ENCODE assay signal across 1 cellular context in the genomic region with DNA sequence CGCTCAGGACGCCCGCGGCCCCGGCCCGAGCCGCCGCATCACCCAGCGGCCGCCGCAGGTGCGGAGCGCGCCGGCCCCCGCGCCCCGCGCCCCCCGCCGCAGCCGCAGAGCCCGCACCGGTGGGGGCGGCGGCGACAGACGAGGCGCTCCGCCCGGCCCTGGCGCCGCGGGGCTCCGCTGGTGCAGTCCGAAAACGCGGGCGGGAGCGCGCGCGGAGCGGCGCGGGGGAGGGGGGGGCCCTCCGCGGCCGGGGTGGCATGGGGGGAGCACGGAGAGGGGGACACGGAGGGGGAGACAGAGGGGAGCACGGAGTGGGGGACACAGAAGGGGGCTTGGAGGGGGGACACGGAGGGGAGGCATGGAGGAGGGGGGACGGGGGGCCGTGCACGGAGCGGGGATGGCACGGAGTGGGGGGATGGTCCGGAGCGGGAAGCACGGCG.
TF ChIP-seq lines count a peak whose summit lies in the region.

A gene with protein sequence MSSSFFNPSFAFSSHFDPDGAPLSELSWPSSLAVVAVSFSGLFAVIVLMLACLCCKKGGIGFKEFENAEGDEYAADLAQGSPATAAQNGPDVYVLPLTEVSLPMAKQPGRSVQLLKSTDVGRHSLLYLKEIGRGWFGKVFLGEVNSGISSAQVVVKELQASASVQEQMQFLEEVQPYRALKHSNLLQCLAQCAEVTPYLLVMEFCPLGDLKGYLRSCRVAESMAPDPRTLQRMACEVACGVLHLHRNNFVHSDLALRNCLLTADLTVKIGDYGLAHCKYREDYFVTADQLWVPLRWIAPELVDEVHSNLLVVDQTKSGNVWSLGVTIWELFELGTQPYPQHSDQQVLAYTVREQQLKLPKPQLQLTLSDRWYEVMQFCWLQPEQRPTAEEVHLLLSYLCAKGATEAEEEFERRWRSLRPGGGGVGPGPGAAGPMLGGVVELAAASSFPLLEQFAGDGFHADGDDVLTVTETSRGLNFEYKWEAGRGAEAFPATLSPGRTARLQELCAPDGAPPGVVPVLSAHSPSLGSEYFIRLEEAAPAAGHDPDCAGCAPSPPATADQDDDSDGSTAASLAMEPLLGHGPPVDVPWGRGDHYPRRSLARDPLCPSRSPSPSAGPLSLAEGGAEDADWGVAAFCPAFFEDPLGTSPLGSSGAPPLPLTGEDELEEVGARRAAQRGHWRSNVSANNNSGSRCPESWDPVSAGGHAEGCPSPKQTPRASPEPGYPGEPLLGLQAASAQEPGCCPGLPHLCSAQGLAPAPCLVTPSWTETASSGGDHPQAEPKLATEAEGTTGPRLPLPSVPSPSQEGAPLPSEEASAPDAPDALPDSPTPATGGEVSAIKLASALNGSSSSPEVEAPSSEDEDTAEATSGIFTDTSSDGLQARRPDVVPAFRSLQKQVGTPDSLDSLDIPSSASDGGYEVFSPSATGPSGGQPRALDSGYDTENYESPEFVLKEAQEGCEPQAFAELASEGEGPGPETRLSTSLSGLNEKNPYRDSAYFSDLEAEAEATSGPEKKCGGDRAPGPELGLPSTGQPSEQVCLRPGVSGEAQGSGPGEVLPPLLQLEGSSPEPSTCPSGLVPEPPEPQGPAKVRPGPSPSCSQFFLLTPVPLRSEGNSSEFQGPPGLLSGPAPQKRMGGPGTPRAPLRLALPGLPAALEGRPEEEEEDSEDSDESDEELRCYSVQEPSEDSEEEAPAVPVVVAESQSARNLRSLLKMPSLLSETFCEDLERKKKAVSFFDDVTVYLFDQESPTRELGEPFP (N-terminal part only) (minus strand): TSS at position 189 of the 440 bp plus-strand sequence. CDS start 229 bp downstream, outside the sequence.

TF ChIP-seq in neural cell, 6 proteins besides CTCF, POLR2A, EP300 and RAD21:
- TF ChIP-seq POLR2AphosphoS5 (IDR thresholded peaks at IDR 0.05) = no peak
- no peak for TF ChIP-seq MXI1 (conservative IDR thresholded peaks at IDR 0.05; ENCODE audit: poor library complexity, severe bottlenecking)
- no peak for TF ChIP-seq SMC3 (conservative IDR thresholded peaks at IDR 0.05; ENCODE audit: poor library complexity)
- no peak for TF ChIP-seq EZH2 (IDR thresholded peaks at IDR 0.05; ENCODE audit: borderline replicate concordance, insufficient read depth, low read length, poor library complexity, severe bottlenecking)
